Comparison of ENCODE assay signal across 8 cellular contexts in genomic region chr17:38667787-38668122, GRCh38.
"Had no signal": no experiment of that assay in that cellular context is flagged by ENCODE, and none has a peak within 500 bp of the region (broad histone marks: within the 10 kb centered on the region; RNA-seq: fewer than 3 reads in every experiment).

No MANE protein-coding gene starts in this region.

- H3K9ac ChIP-seq: parathyroid adenoma had no signal

- FAIRE-seq: frontal cortex had no signal

- H3K4me1 ChIP-seq: parathyroid adenoma, uterus had no signal

- H3K9me3 ChIP-seq: neutrophil, uterus had no signal

- H3K36me3 ChIP-seq: neutrophil, uterus had no signal

- H3K4me3 ChIP-seq: uterus had no signal

- H3K36me3 Mint-ChIP-seq: activated naive CD4-positive, alpha-beta T cell treated with anti-CD3 and anti-CD28 coated beads, Interleukin-2, amount 50 U/mL, for 72 hours had no signal

- H2AFZ ChIP-seq: parathyroid adenoma had no signal

- H3K27ac Mint-ChIP-seq: activated CD4-positive, alpha-beta memory T cell treated with anti-CD3 and anti-CD28 coated beads, Interleukin-2, amount 10 ng/mL, durations not matched to agents 7 days and 5 days; activated naive CD4-positive, alpha-beta T cell treated with anti-CD3 and anti-CD28 coated beads, Interleukin-2, amount 50 U/mL, for 72 hours; activated T-cell treated with anti-CD3 and anti-CD28 coated beads, Interleukin-2, amount 50 U/mL, for 24 hours; dendritic cell treated with granulocyte-macrophage colony-stimulating factor and Interleukin-4, amounts not matched to agents 40 ng/mL and 50 ng/mL, for 4 days had no signal

- H3K4me3 Mint-ChIP-seq: activated CD4-positive, alpha-beta memory T cell treated with anti-CD3 and anti-CD28 coated beads, Interleukin-2, amount 10 ng/mL, durations not matched to agents 7 days and 5 days; activated T-cell treated with anti-CD3 and anti-CD28 coated beads, Interleukin-2, amount 50 U/mL, for 24 hours; dendritic cell treated with granulocyte-macrophage colony-stimulating factor and Interleukin-4, amounts not matched to agents 40 ng/mL and 50 ng/mL, for 4 days had no signal

- H3K79me2 ChIP-seq: parathyroid adenoma had no signal

- H3K27ac ChIP-seq: neutrophil, parathyroid adenoma, uterus had no signal

- H3K9me3 Mint-ChIP-seq: activated CD4-positive, alpha-beta memory T cell treated with anti-CD3 and anti-CD28 coated beads, Interleukin-2, amount 10 ng/mL, durations not matched to agents 7 days and 5 days; activated naive CD4-positive, alpha-beta T cell treated with anti-CD3 and anti-CD28 coated beads, Interleukin-2, amount 50 U/mL, for 72 hours; activated T-cell treated with anti-CD3 and anti-CD28 coated beads, Interleukin-2, amount 50 U/mL, for 24 hours; dendritic cell treated with granulocyte-macrophage colony-stimulating factor and Interleukin-4, amounts not matched to agents 40 ng/mL and 50 ng/mL, for 4 days had no signal
